ENCODE assay signal across 20 cellular contexts in the genomic region with DNA sequence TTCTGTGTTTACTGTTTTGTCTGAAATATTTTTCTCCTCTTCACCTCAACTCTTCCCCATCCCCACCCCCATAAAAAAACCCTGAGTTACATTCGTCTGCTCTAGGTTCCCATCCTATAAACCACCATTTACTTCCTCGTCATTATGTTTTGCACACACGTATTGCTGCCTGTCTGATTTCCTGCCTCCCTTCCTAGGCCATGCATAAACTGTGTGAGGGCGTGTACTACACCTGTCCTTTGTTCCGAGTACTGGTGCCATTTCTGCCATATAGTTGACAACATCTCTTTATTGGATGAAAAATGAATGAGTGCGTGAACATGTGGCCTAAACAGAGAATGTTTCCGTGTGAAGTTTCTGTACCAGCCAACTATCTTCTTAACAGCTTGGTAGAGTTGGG.
DNase-seq lines count a peak whose midpoint lies in the region; ATAC-seq, FAIRE-seq and TF ChIP-seq lines count a peak whose summit lies in the region.
"Had no signal": no experiment of that assay in that cellular context is flagged by ENCODE, and none has a peak within 500 bp of the region (broad histone marks: within the 10 kb centered on the region; RNA-seq: fewer than 3 reads in every experiment).

No MANE protein-coding gene starts in this region.

- no peak overlapping the region for H4K8ac ChIP-seq in mesenchymal stem cell (ENCODE audit: low read length)

- no peak overlapping the region for H4K91ac ChIP-seq in mesenchymal stem cell (ENCODE audit: low read length)

- H2BK120ac ChIP-seq in mesenchymal stem cell (ENCODE audit: low read depth, low read length): no peak overlapping the region

- ATAC-seq in GM21526 (IDR thresholded peaks at IDR 0.05; ENCODE audit: low FRiP score, unreplicated experiment): no peak
- ATAC-seq in HG03108 (IDR thresholded peaks at IDR 0.05; ENCODE audit: unreplicated experiment): no peak
- ATAC-seq: A549, GM12878 had no signal

- H3K14ac ChIP-seq in mesenchymal stem cell (ENCODE audit: low read length in 2 of 2): no peak overlapping the region

- H2BK12ac ChIP-seq in mesenchymal stem cell (ENCODE audit: low read length in 2 of 2): peak overlapping the region; percentile 51 to 75

- no peaks in the 10 kb centered on the region for H3K9me3 ChIP-seq in mesenchymal stem cell (ENCODE audit: control insufficient read depth, low read length)
- H3K9me3 ChIP-seq in A673 (ENCODE audit: low read depth, low read length, poor library complexity, severe bottlenecking): no peaks in the 10 kb centered on the region
- H3K9me3 ChIP-seq: A549 had no signal

- DNase-seq in activated naive CD4-positive, alpha-beta T cell treated with Interleukin-2 at 50 U/mL for 16 hours: no peak
- DNase-seq in bronchial epithelial cell (ENCODE audit: low read depth) (no peak), mesenchymal stem cell (no peak), A673 (ENCODE audit: low spot score) (no peak)
- DNase-seq: 8988T; C1 segment of cervical spinal cord; Calu3; CD4-positive, alpha-beta memory T cell; COR-L47; DMS79; EL; GDM1; GOT3; H7; HCEC 1CT had no signal

- BruUV-seq in A673 (replicated peaks; lab: Mats Ljungman, UMichigan): no TSS peak

- H3K27me3 ChIP-seq in bronchial epithelial cell (ENCODE audit: control insufficient read depth, insufficient read depth, low read length) (no peaks in the 10 kb centered on the region), mesenchymal stem cell (ENCODE audit: control insufficient read depth in 1 of 2, insufficient read depth in 1 of 2, low read length in 2 of 2) (no peaks in the 10 kb centered on the region), A673 (replicated peaks; ENCODE audit: insufficient read depth, low read depth, low read length, poor library complexity) (peaks cover 14% of the 10 kb centered on the region)

- FAIRE-seq in bronchial epithelial cell (lab: Jason Lieb, UNC): peak; percentile 36
- FAIRE-seq: A549, GM12878 had no signal

- H3K4me2 ChIP-seq in mesenchymal stem cell (ENCODE audit: low read length, poor library complexity, severe bottlenecking): no peak overlapping the region
- H3K4me2 ChIP-seq: A549 had no signal

- no peak overlapping the region for H2BK5ac ChIP-seq in mesenchymal stem cell (ENCODE audit: low read depth, low read length, poor library complexity, severe bottlenecking)

- no peaks in the 10 kb centered on the region for H3K79me1 ChIP-seq in mesenchymal stem cell (replicated peaks; ENCODE audit: low read length, poor library complexity, severe bottlenecking)

- no peak overlapping the region for H3K9ac ChIP-seq in mesenchymal stem cell (ENCODE audit: low read length)

- POLR2A ChIA-PET in A673 (lab: Charles Lee; ENCODE audit: low non-redundant PET): no interaction called here

- H3K9me3 Mint-ChIP-seq in activated naive CD4-positive, alpha-beta T cell treated with anti-CD3 and anti-CD28 coated beads, Interleukin-2, amount 50 U/mL, for 24 hours: peaks cover 12% of the 10 kb centered on the region

- H3K36me3 Mint-ChIP-seq in activated naive CD4-positive, alpha-beta T cell treated with anti-CD3 and anti-CD28 coated beads, Interleukin-2, amount 50 U/mL, for 24 hours: no peaks in the 10 kb centered on the region
- H3K36me3 Mint-ChIP-seq: CD4-positive, alpha-beta memory T cell had no signal

- H3K27ac ChIP-seq in mesenchymal stem cell (ENCODE audit: low read length, poor library complexity, severe bottlenecking): no peak overlapping the region
- H3K27ac ChIP-seq in A673 (ENCODE audit: low read depth, low read length, poor library complexity, severe bottlenecking): no peak overlapping the region
- H3K27ac ChIP-seq: A549 had no signal

- intact Hi-C loops in A673 (cut with micrococcal nuclease; ENCODE audit: unreplicated experiment): no loop called here

- H2AFZ ChIP-seq in mesenchymal stem cell (ENCODE audit: low read depth, low read length): no peak overlapping the region

- H3K27ac Mint-ChIP-seq in activated naive CD4-positive, alpha-beta T cell treated with anti-CD3 and anti-CD28 coated beads, Interleukin-2, amount 50 U/mL, for 24 hours: peak overlapping the region; percentile 9
- H3K27ac Mint-ChIP-seq: CD4-positive, alpha-beta memory T cell had no signal

- H3K27me3 Mint-ChIP-seq in activated naive CD4-positive, alpha-beta T cell treated with anti-CD3 and anti-CD28 coated beads, Interleukin-2, amount 50 U/mL, for 24 hours: no peaks in the 10 kb centered on the region
- H3K27me3 Mint-ChIP-seq: CD4-positive, alpha-beta memory T cell had no signal

- H3K23ac ChIP-seq in mesenchymal stem cell (ENCODE audit: low read length in 2 of 2): no peak overlapping the region

- no peaks in the 10 kb centered on the region for H3K36me3 ChIP-seq in bronchial epithelial cell (ENCODE audit: control insufficient read depth, insufficient read depth, low read length)
- H3K36me3 ChIP-seq in mesenchymal stem cell (ENCODE audit: control insufficient read depth in 1 of 2, insufficient read depth in 2 of 2, low read depth in 1 of 2, low read length in 2 of 2): no peaks in the 10 kb centered on the region
- no peaks in the 10 kb centered on the region for H3K36me3 ChIP-seq in A673 (ENCODE audit: insufficient read depth, low read length, poor library complexity, severe bottlenecking)

- CTCF ChIA-PET in A673 (lab: Charles Lee): interaction anchor here (0.6 kb wide), 1 partner anchor 60 kb away, joined by 3 read pairs; no protein-coding TSS in a partner anchor

- no peak overlapping the region for H2AK5ac ChIP-seq in mesenchymal stem cell (ENCODE audit: low read length, severe bottlenecking)

- H3K4me3 ChIP-seq in bronchial epithelial cell (ENCODE audit: low read depth, low read length): no peak overlapping the region
- H3K4me3 ChIP-seq in mesenchymal stem cell (ENCODE audit: insufficient read depth in 1 of 2, low read depth in 1 of 2, low read length in 2 of 2): no peak overlapping the region
- H3K4me3 ChIP-seq in A673 (ENCODE audit: low read depth, low read length, poor library complexity, severe bottlenecking): no peak overlapping the region
- H3K4me3 ChIP-seq: A549, GM12878 had no signal

- H2BK15ac ChIP-seq in mesenchymal stem cell (ENCODE audit: low read depth, poor library complexity, severe bottlenecking): no peak overlapping the region

- no peak for TF ChIP-seq CTCF in bronchial epithelial cell (IDR thresholded peaks at IDR 0.05; ENCODE audit: insufficient read depth, low read length, severe bottlenecking)
- no peak for TF ChIP-seq CTCF in A673 (conservative IDR thresholded peaks at IDR 0.05; ENCODE audit: low read depth, low read length)

- H3K18ac ChIP-seq in mesenchymal stem cell (ENCODE audit: low read depth in 1 of 2, low read length in 2 of 2): no peak overlapping the region

- peak overlapping the region in 1 of 2 experiments; percentile 32 for H3K4ac ChIP-seq in mesenchymal stem cell (ENCODE audit: low read depth in 1 of 2, low read length in 2 of 2)

- no peaks in the 10 kb centered on the region for H3K4me1 Mint-ChIP-seq in activated naive CD4-positive, alpha-beta T cell treated with anti-CD3 and anti-CD28 coated beads, Interleukin-2, amount 50 U/mL, for 24 hours
- H3K4me1 Mint-ChIP-seq: CD4-positive, alpha-beta memory T cell had no signal

- 94% methylated on average over 7 of the region's 7 CpGs for WGBS in mesenchymal stem cell

- H3K4me3 Mint-ChIP-seq in activated naive CD4-positive, alpha-beta T cell treated with anti-CD3 and anti-CD28 coated beads, Interleukin-2, amount 50 U/mL, for 24 hours: no peak overlapping the region
- H3K4me3 Mint-ChIP-seq: CD4-positive, alpha-beta memory T cell had no signal

- no peaks in the 10 kb centered on the region for H3K4me1 ChIP-seq in mesenchymal stem cell (ENCODE audit: control insufficient read depth, insufficient read depth, low read depth, low read length)
- peaks cover 17% of the 10 kb centered on the region for H3K4me1 ChIP-seq in A673 (ENCODE audit: insufficient read depth, low read length, poor library complexity, severe bottlenecking)
- H3K4me1 ChIP-seq: A549 had no signal
